Comparison of ENCODE assay signal across 25 cellular contexts in genomic region chr13:57036290-57036689, GRCh38.
"Had no signal": no experiment of that assay in that cellular context is flagged by ENCODE, and none has a peak within 500 bp of the region (broad histone marks: within the 10 kb centered on the region; RNA-seq: fewer than 3 reads in every experiment).

No MANE protein-coding gene starts in this region.

- ATAC-seq: effector memory CD8-positive, alpha-beta T cell; esophagus mucosa; foreskin keratinocyte; gastrocnemius medialis; gastroesophageal sphincter; heart left ventricle; heart right ventricle had no signal

- H3K9me3 ChIP-seq: colonic mucosa, esophagus muscularis mucosa, gastrocnemius medialis, gastroesophageal sphincter had no signal

- H3K4me1 ChIP-seq: colonic mucosa, esophagus muscularis mucosa, esophagus squamous epithelium, foreskin keratinocyte, gastrocnemius medialis, gastroesophageal sphincter, heart left ventricle, heart right ventricle had no signal

- H3K4me3 Mint-ChIP-seq: dendritic cell treated with granulocyte-macrophage colony-stimulating factor and Interleukin-4, amounts not matched to agents 40 ng/mL and 50 ng/mL, for 4 days; effector memory CD8-positive, alpha-beta T cell; endodermal cell had no signal

- DNase-seq: colonic mucosa; cortex of kidney; dermis blood vessel endothelial cell; dorsolateral prefrontal cortex; effector CD4-positive, alpha-beta T cell; effector CD8-positive, alpha-beta T cell; effector memory CD4-positive, alpha-beta T cell; effector memory CD8-positive, alpha-beta T cell; endodermal cell; erythroblast; esophagus squamous epithelium; foreskin fibroblast; foreskin keratinocyte; foreskin melanocyte; gastrocnemius medialis; glutamatergic neuron; head of caudate nucleus; heart left ventricle; heart right ventricle had no signal

- H3K27ac ChIP-seq: colonic mucosa, coronary artery, dorsolateral prefrontal cortex, epithelial cell of prostate, esophagus muscularis mucosa, esophagus squamous epithelium, foreskin keratinocyte, gastrocnemius medialis, gastroesophageal sphincter, heart left ventricle, heart right ventricle had no signal

- H3K27ac Mint-ChIP-seq: dendritic cell treated with granulocyte-macrophage colony-stimulating factor and Interleukin-4, amounts not matched to agents 40 ng/mL and 50 ng/mL, for 4 days; effector memory CD8-positive, alpha-beta T cell; endodermal cell had no signal

- H3K27me3 ChIP-seq: colonic mucosa, dorsolateral prefrontal cortex, esophagus muscularis mucosa, esophagus squamous epithelium, foreskin keratinocyte, gastrocnemius medialis, gastroesophageal sphincter, heart left ventricle, heart right ventricle had no signal

- H3K4me3 ChIP-seq: colonic mucosa, coronary artery, dorsolateral prefrontal cortex, esophagus muscularis mucosa, esophagus squamous epithelium, gastrocnemius medialis, gastroesophageal sphincter, heart left ventricle, heart right ventricle had no signal

- H3K27me3 Mint-ChIP-seq: dendritic cell treated with granulocyte-macrophage colony-stimulating factor and Interleukin-4, amounts not matched to agents 40 ng/mL and 50 ng/mL, for 4 days; effector memory CD8-positive, alpha-beta T cell had no signal

- H3K36me3 ChIP-seq: colonic mucosa, esophagus muscularis mucosa, esophagus squamous epithelium, gastrocnemius medialis, gastroesophageal sphincter, heart left ventricle, heart right ventricle had no signal
